Comparison of ENCODE assay signal across 9 cellular contexts in genomic region chr10:122140941-122141623, GRCh38.
DNase-seq lines count a peak whose midpoint lies in the region; ATAC-seq and TF ChIP-seq lines count a peak whose summit lies in the region.
"Had no signal": no experiment of that assay in that cellular context is flagged by ENCODE, and none has a peak within 500 bp of the region (broad histone marks: within the 10 kb centered on the region; RNA-seq: fewer than 3 reads in every experiment).

No MANE protein-coding gene starts in this region.

- H3K27ac ChIP-seq in AG04450 (ENCODE audit: low read depth, low read length) (peak overlapping the region; percentile 91), cingulate gyrus (ENCODE audit: low read depth, low read length) (peak overlapping the region; percentile 41), mesodermal cell (ENCODE audit: low read depth, low read length, severe bottlenecking) (peak overlapping the region; percentile 78)

- WGBS in mesodermal cell (ENCODE audit: insufficient coverage in 2 of 2), 2 experiments, result 54 to 68% methylated on average over 9 of the region's 10 CpGs

- CTCF ChIA-PET in AG04450 (lab: Charles Lee), result interaction anchor here (0.6 to 2.5 kb wide), 12 partner anchors 8 to 425 kb away, joined by 3 to 14 read pairs (median 6); no protein-coding TSS in a partner anchor

- H3K36me3 ChIP-seq in MG63, result peaks cover 10% of the 10 kb centered on the region
- peaks cover 35% of the 10 kb centered on the region for H3K36me3 ChIP-seq in mesodermal cell (ENCODE audit: control insufficient read depth, insufficient read depth, low read length)

- no peak for TF ChIP-seq CTCF in AG04450 (IDR thresholded peaks at IDR 0.05; ENCODE audit: low read depth, low read length)

- H3K9me3 ChIP-seq in AG04450 (ENCODE audit: control insufficient read depth, insufficient read depth, low read length), result no peaks in the 10 kb centered on the region
- H3K9me3 ChIP-seq in MG63, result no peaks in the 10 kb centered on the region
- H3K9me3 ChIP-seq in mesodermal cell (ENCODE audit: control insufficient read depth, low read length), result peaks cover 12% of the 10 kb centered on the region

- H3K4me3 ChIP-seq in AG04450 (ENCODE audit: low read depth, low read length) (no peak overlapping the region), MG63 (no peak overlapping the region; the same call in 1 of the 2 replicates), mesodermal cell (ENCODE audit: extremely low read depth, insufficient read depth, low read length, poor library complexity, severe bottlenecking) (no peak overlapping the region)

- no peak for ATAC-seq in GM18520 (IDR thresholded peaks at IDR 0.05; ENCODE audit: unreplicated experiment)
- no peak for ATAC-seq in GM21529 (IDR thresholded peaks at IDR 0.05; ENCODE audit: unreplicated experiment)
- no peak for ATAC-seq in HG02642 (IDR thresholded peaks at IDR 0.05; ENCODE audit: poor library complexity, unreplicated experiment)

- no peaks in the 10 kb centered on the region for H3K27me3 ChIP-seq in AG04450 (ENCODE audit: control insufficient read depth, insufficient read depth, low read length)
- H3K27me3 ChIP-seq in MG63, result no peaks in the 10 kb centered on the region

- POLR2A ChIA-PET in AG04450 (lab: Yijun Ruan, JAX), result interaction anchor here (0.6 to 1.5 kb wide), 4 partner anchors 21 to 105 kb away, joined by 3 to 10 read pairs (median 6); no protein-coding TSS in a partner anchor

- DNase-seq in AG04450 (ENCODE audit: low read depth, low spot score) (peak; percentile 78), MG63 (peak; percentile 95)
- no peak for DNase-seq in activated CD8-positive, alpha-beta memory T cell treated with anti-CD3 and anti-CD28 coated beads, Interleukin-2, amount 50 U/mL, for 48 hours
- DNase-seq: activated CD4-positive, alpha-beta memory T cell treated with anti-CD3 and anti-CD28 coated beads for 36 hours had no signal

- H3K4me1 ChIP-seq in mesodermal cell (ENCODE audit: control insufficient read depth, insufficient read depth, low read length, poor library complexity, severe bottlenecking), result peaks cover 18% of the 10 kb centered on the region

Comparison
In these comparisons a context has a peak if more than half of its experiments do, and no peak if none do; other contexts are left out.
1. H3K27ac ChIP-seq: peak in every context shown above with its lines; median percentile 91 in AG04450; 78 in mesodermal cell; 41 in cingulate gyrus.